In genomic region chr9:97096793-97097192, GRCh38 we compare ENCODE assay signal across 7 cellular contexts.
"Had no signal": no experiment of that assay in that cellular context is flagged by ENCODE, and none has a peak within 500 bp of the region (broad histone marks: within the 10 kb centered on the region; RNA-seq: fewer than 3 reads in every experiment).

No MANE protein-coding gene starts in this region.

- H3K4me3 ChIP-seq: GM12878 had no signal

- ATAC-seq: GM12878 had no signal

- DNase-seq: GDM1, GF-D8 had no signal

- FAIRE-seq: GM12878, GM12891, GM12892, GM18507, GM19239 had no signal
